25 cellular contexts compared by ENCODE assay signal in genomic region chr9:120360046-120360445, GRCh38.
"Had no signal": no experiment of that assay in that cellular context is flagged by ENCODE, and none has a peak within 500 bp of the region (broad histone marks: within the 10 kb centered on the region; RNA-seq: fewer than 3 reads in every experiment).

No MANE protein-coding gene starts in this region.

- H3K27me3 Mint-ChIP-seq: activated CD4-positive, alpha-beta T cell treated with anti-CD3 and anti-CD28 coated beads, Interleukin-2, amount 10 ng/mL, durations not matched to agents 7 days and 5 days; activated CD8-positive, alpha-beta memory T cell treated with anti-CD3 and anti-CD28 coated beads, Interleukin-2, amount 10 ng/mL, durations not matched to agents 7 days and 5 days; effector memory CD8-positive, alpha-beta T cell had no signal

- DNase-seq: activated CD4-positive, alpha-beta T cell treated with anti-CD3 and anti-CD28 coated beads, Interleukin-2, amount 10 ng/mL, durations not matched to agents 7 days and 5 days; activated CD4-positive, CD25-positive, alpha-beta regulatory T cell treated with anti-CD3 and anti-CD28 coated beads, Interleukin-2, amount 50 U/mL, for 72 hours; activated CD8-positive, alpha-beta memory T cell treated with anti-CD3 and anti-CD28 coated beads, Interleukin-2, amount 10 ng/mL, durations not matched to agents 7 days and 5 days; activated CD8-positive, alpha-beta T cell treated with anti-CD3 and anti-CD28 coated beads for 36 hours; activated effector memory CD4-positive, alpha-beta T cell treated with anti-CD3 and anti-CD28 coated beads, Interleukin-2, amount 50 U/mL, for 16 hours; activated T-cell treated with anti-CD3 and anti-CD28 coated beads for 4 hours; brain microvascular endothelial cell; caudate nucleus; effector memory CD8-positive, alpha-beta T cell; esophagus squamous epithelium; naive thymus-derived CD8-positive, alpha-beta T cell; retina; sigmoid colon; stimulated activated CD4-positive, alpha-beta T cell treated with anti-CD3 and anti-CD28 coated beads, Interleukin-2, amount 100 ng/mL, for 48 hours; stimulated activated CD8-positive, alpha-beta memory T cell treated with anti-CD3 and anti-CD28 coated beads, Interleukin-4, amount 100 ng/mL, for 48 hours; stimulated activated naive CD4-positive, alpha-beta T cell; T-helper 17 cell; testis; upper lobe of right lung; WERI-Rb-1 had no signal

- H3K4me1 ChIP-seq: ascending aorta, esophagus squamous epithelium, sigmoid colon, testis, upper lobe of right lung had no signal

- H3K4me1 Mint-ChIP-seq: activated CD4-positive, alpha-beta T cell treated with anti-CD3 and anti-CD28 coated beads, Interleukin-2, amount 10 ng/mL, durations not matched to agents 7 days and 5 days; activated CD8-positive, alpha-beta memory T cell treated with anti-CD3 and anti-CD28 coated beads, Interleukin-2, amount 10 ng/mL, durations not matched to agents 7 days and 5 days; activated naive CD4-positive, alpha-beta T cell treated with anti-CD3 and anti-CD28 coated beads, Interleukin-2, amount 50 U/mL, for 24 hours; naive thymus-derived CD8-positive, alpha-beta T cell had no signal

- H3K27ac Mint-ChIP-seq: activated CD4-positive, alpha-beta T cell treated with anti-CD3 and anti-CD28 coated beads, Interleukin-2, amount 10 ng/mL, durations not matched to agents 7 days and 5 days; activated CD8-positive, alpha-beta memory T cell treated with anti-CD3 and anti-CD28 coated beads, Interleukin-2, amount 10 ng/mL, durations not matched to agents 7 days and 5 days; activated CD8-positive, alpha-beta T cell treated with anti-CD3 and anti-CD28 coated beads for 36 hours; activated naive CD4-positive, alpha-beta T cell treated with anti-CD3 and anti-CD28 coated beads, Interleukin-2, amount 50 U/mL, for 24 hours; effector memory CD8-positive, alpha-beta T cell; naive thymus-derived CD8-positive, alpha-beta T cell; progenitor cell of endocrine pancreas had no signal

- H3K27me3 ChIP-seq: ascending aorta, brain microvascular endothelial cell, esophagus squamous epithelium, sigmoid colon, testis, upper lobe of right lung had no signal

- H3K36me3 ChIP-seq: ascending aorta, brain microvascular endothelial cell, esophagus squamous epithelium, sigmoid colon, upper lobe of right lung, WERI-Rb-1 had no signal

- ATAC-seq: activated CD8-positive, alpha-beta memory T cell treated with anti-CD3 and anti-CD28 coated beads, Interleukin-2, amount 10 ng/mL, durations not matched to agents 7 days and 5 days; activated CD8-positive, alpha-beta T cell treated with anti-CD3 and anti-CD28 coated beads for 36 hours; effector memory CD8-positive, alpha-beta T cell; left lobe of liver; naive thymus-derived CD8-positive, alpha-beta T cell; T-helper 17 cell; upper lobe of right lung had no signal

- H3K4me3 Mint-ChIP-seq: activated CD4-positive, alpha-beta T cell treated with anti-CD3 and anti-CD28 coated beads, Interleukin-2, amount 10 ng/mL, durations not matched to agents 7 days and 5 days; activated CD8-positive, alpha-beta memory T cell treated with anti-CD3 and anti-CD28 coated beads, Interleukin-2, amount 10 ng/mL, durations not matched to agents 7 days and 5 days; activated CD8-positive, alpha-beta T cell treated with anti-CD3 and anti-CD28 coated beads for 36 hours; activated naive CD4-positive, alpha-beta T cell treated with anti-CD3 and anti-CD28 coated beads, Interleukin-2, amount 50 U/mL, for 24 hours; effector memory CD8-positive, alpha-beta T cell; naive thymus-derived CD8-positive, alpha-beta T cell; T-helper 17 cell had no signal

- H3K4me3 ChIP-seq: ascending aorta, esophagus squamous epithelium, lung, sigmoid colon, testis, upper lobe of right lung had no signal

- H3K27ac ChIP-seq: ascending aorta, brain microvascular endothelial cell, esophagus squamous epithelium, sigmoid colon, testis, upper lobe of right lung, WERI-Rb-1 had no signal

- H3K9me3 ChIP-seq: ascending aorta, esophagus squamous epithelium, sigmoid colon, testis, upper lobe of right lung had no signal
